ENCODE assay signal across 8 cellular contexts in the genomic region with DNA sequence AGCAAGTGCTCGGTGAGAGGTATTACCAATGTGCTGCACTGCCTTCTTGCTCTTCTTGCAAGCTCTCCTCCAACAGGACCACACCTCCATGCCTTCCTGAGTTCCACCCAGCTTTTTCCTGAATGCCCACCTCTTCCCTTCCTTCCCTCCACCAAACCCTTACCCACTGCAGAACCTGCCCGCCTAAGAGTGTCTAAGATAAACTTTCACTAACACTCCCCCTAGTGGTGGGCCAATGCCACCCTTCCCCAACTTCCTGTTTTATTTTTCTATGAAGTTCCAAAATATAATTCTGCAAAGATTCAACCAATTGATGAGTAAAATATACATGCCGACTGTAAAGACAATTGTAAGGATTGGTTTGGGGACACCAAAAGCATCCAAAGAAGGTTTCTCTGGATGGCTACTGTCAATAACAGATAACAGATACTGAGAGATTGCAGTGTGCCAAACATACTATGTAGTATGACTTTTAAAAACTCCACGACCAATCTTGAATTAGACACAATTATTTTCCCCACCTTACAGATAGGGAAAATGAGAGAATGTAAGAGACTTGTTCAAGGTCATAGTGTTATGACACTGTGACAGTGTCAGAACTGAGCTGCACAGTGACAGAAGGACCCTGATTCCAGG. TPM values are rescaled to one million over a fixed set of nuclear protein-coding genes. Genes with fewer than 3 reads are reported as not detected.
DNase-seq lines count a peak whose midpoint lies in the region; ATAC-seq and TF ChIP-seq lines count a peak whose summit lies in the region.

No MANE protein-coding gene starts in this region.

- H3K4me3 ChIP-seq in AG04449 (ENCODE audit: low read depth, low read length): no peak overlapping the region
- no peak overlapping the region for H3K4me3 ChIP-seq in SU-DHL-6 (ENCODE audit: insufficient read depth, low read length, poor library complexity, severe bottlenecking)

- H3K4me2 ChIP-seq in SU-DHL-6 (ENCODE audit: low read depth, low read length, poor library complexity, severe bottlenecking): no peak overlapping the region

- TF ChIP-seq RAD21 in Ishikawa (IDR thresholded peaks at IDR 0.05; ENCODE audit: low read depth): peak; percentile 81

- no peaks in the 10 kb centered on the region for H3K36me3 ChIP-seq in SU-DHL-6 (ENCODE audit: low read length)

- H2AFZ ChIP-seq in SU-DHL-6 (ENCODE audit: low read depth, low read length, severe bottlenecking): no peak overlapping the region

- no peaks in the 10 kb centered on the region for H3K9me3 ChIP-seq in SU-DHL-6 (ENCODE audit: insufficient read depth, low read length)

- POLR2A ChIA-PET in AG04449 (lab: Yijun Ruan, JAX): no interaction called here
- POLR2A ChIA-PET in activated naive CD8-positive, alpha-beta T cell treated with anti-CD3 and anti-CD28 coated beads, Interleukin-2, amount 10 ng/mL, durations not matched to agents 7 days and 5 days (lab: Charles Lee): no interaction called here

- H3K27ac Mint-ChIP-seq in activated naive CD8-positive, alpha-beta T cell treated with anti-CD3 and anti-CD28 coated beads, Interleukin-2, amount 10 ng/mL, durations not matched to agents 7 days and 5 days: no peak overlapping the region

- H3K4me1 Mint-ChIP-seq in activated naive CD8-positive, alpha-beta T cell treated with anti-CD3 and anti-CD28 coated beads, Interleukin-2, amount 10 ng/mL, durations not matched to agents 7 days and 5 days: peaks cover 4% of the 10 kb centered on the region

- TF ChIP-seq CTCF in AG04449 (IDR thresholded peaks at IDR 0.05; ENCODE audit: insufficient read depth, low read length, missing control alignments) (peak; percentile 67), SU-DHL-6 (IDR thresholded peaks at IDR 0.05; ENCODE audit: insufficient read depth, low read length, poor library complexity, severe bottlenecking) (peak; percentile 99)

- DNase-seq in AG04449 (ENCODE audit: low read depth, low spot score) (no peak), iPS DF 4.7 (ENCODE audit: extremely low read depth, low spot score) (peak; percentile 53)
- peak; percentile 42 for DNase-seq in activated naive CD8-positive, alpha-beta T cell treated with anti-CD3 and anti-CD28 coated beads, Interleukin-2, amount 10 ng/mL, durations not matched to agents 7 days and 5 days
- DNase-seq in stimulated activated CD4-positive, alpha-beta T cell treated with anti-CD3 and anti-CD28 coated beads, Interleukin-1b, Interleukin-23, amount 100 ng/mL, for 48 hours: peak; percentile 35

- H3K27me3 Mint-ChIP-seq in activated naive CD8-positive, alpha-beta T cell treated with anti-CD3 and anti-CD28 coated beads, Interleukin-2, amount 10 ng/mL, durations not matched to agents 7 days and 5 days: peaks cover 35% of the 10 kb centered on the region

- CTCF ChIA-PET in AG04449 (lab: Yijun Ruan, JAX): interaction anchor here (0.6 to 7.8 kb wide), 42 partner anchors 10 to 325 kb away, joined by 3 to 191 read pairs (median 4); no protein-coding TSS in a partner anchor

- H3K9me2 ChIP-seq in SU-DHL-6 (replicated peaks; ENCODE audit: insufficient read depth, low read length): no peaks in the 10 kb centered on the region

- H3K36me3 Mint-ChIP-seq in activated naive CD8-positive, alpha-beta T cell treated with anti-CD3 and anti-CD28 coated beads, Interleukin-2, amount 10 ng/mL, durations not matched to agents 7 days and 5 days: no peaks in the 10 kb centered on the region

- H3K9ac ChIP-seq in SU-DHL-6 (ENCODE audit: low read length): no peak overlapping the region

- H3F3A ChIP-seq in SU-DHL-6 (ENCODE audit: insufficient read depth): no peaks in the 10 kb centered on the region

- H3K79me2 ChIP-seq in SU-DHL-6 (ENCODE audit: insufficient read depth, low read length): no peaks in the 10 kb centered on the region

- H4K20me1 ChIP-seq in SU-DHL-6 (ENCODE audit: low read depth, low read length): no peaks in the 10 kb centered on the region

- no peaks in the 10 kb centered on the region for H3K9me3 Mint-ChIP-seq in activated naive CD8-positive, alpha-beta T cell treated with anti-CD3 and anti-CD28 coated beads, Interleukin-2, amount 10 ng/mL, durations not matched to agents 7 days and 5 days

- H3K27ac ChIP-seq in SU-DHL-6 (ENCODE audit: low read depth, low read length): no peak overlapping the region

- no peaks in the 10 kb centered on the region for H3K27me3 ChIP-seq in SU-DHL-6 (ENCODE audit: low read length)

- TF ChIP-seq EP300 in Ishikawa (IDR thresholded peaks at IDR 0.05; ENCODE audit: borderline replicate concordance): no peak

- no peak overlapping the region for H3K4me3 Mint-ChIP-seq in activated naive CD8-positive, alpha-beta T cell treated with anti-CD3 and anti-CD28 coated beads, Interleukin-2, amount 10 ng/mL, durations not matched to agents 7 days and 5 days

- ATAC-seq in GM18511 (IDR thresholded peaks at IDR 0.05; ENCODE audit: unreplicated experiment) (peak; percentile 74), GM18870 (IDR thresholded peaks at IDR 0.05; ENCODE audit: unreplicated experiment) (no peak)
- peak; percentile 78 for ATAC-seq in activated naive CD8-positive, alpha-beta T cell treated with anti-CD3 and anti-CD28 coated beads, Interleukin-2, amount 10 ng/mL, durations not matched to agents 7 days and 5 days (ENCODE audit: low read depth)

TF ChIP-seq in Ishikawa, 13 proteins besides CTCF, POLR2A, EP300 and RAD21:
- TF ChIP-seq FOXM1 (IDR thresholded peaks at IDR 0.05; ENCODE audit: borderline replicate concordance, low read depth) (no peak), TAF1 (IDR thresholded peaks at IDR 0.05; ENCODE audit: low read depth) (no peak), ZBTB7A (IDR thresholded peaks at IDR 0.05; ENCODE audit: low read depth) (no peak), EGR1 (IDR thresholded peaks at IDR 0.05) (no peak), TCF12 (IDR thresholded peaks at IDR 0.05; ENCODE audit: low read depth) (no peak), NFIC (IDR thresholded peaks at IDR 0.05) (no peak), CREB1 (IDR thresholded peaks at IDR 0.05; ENCODE audit: low read depth) (no peak), TEAD4 (IDR thresholded peaks at IDR 0.05) (no peak)
- TF ChIP-seq, protein P1, sequence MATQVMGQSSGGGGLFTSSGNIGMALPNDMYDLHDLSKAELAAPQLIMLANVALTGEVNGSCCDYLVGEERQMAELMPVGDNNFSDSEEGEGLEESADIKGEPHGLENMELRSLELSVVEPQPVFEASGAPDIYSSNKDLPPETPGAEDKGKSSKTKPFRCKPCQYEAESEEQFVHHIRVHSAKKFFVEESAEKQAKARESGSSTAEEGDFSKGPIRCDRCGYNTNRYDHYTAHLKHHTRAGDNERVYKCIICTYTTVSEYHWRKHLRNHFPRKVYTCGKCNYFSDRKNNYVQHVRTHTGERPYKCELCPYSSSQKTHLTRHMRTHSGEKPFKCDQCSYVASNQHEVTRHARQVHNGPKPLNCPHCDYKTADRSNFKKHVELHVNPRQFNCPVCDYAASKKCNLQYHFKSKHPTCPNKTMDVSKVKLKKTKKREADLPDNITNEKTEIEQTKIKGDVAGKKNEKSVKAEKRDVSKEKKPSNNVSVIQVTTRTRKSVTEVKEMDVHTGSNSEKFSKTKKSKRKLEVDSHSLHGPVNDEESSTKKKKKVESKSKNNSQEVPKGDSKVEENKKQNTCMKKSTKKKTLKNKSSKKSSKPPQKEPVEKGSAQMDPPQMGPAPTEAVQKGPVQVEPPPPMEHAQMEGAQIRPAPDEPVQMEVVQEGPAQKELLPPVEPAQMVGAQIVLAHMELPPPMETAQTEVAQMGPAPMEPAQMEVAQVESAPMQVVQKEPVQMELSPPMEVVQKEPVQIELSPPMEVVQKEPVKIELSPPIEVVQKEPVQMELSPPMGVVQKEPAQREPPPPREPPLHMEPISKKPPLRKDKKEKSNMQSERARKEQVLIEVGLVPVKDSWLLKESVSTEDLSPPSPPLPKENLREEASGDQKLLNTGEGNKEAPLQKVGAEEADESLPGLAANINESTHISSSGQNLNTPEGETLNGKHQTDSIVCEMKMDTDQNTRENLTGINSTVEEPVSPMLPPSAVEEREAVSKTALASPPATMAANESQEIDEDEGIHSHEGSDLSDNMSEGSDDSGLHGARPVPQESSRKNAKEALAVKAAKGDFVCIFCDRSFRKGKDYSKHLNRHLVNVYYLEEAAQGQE (IDR thresholded peaks at IDR 0.05; ENCODE audit: low read depth): no peak
- TF ChIP-seq, protein P2, sequence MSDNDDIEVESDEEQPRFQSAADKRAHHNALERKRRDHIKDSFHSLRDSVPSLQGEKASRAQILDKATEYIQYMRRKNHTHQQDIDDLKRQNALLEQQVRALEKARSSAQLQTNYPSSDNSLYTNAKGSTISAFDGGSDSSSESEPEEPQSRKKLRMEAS (IDR thresholded peaks at IDR 0.05): no peak

RNA-seq across cellular contexts. Expression of a gene that starts 38.6 kb away (rescaled TPM):
- total RNA-seq in activated naive CD8-positive, alpha-beta T cell treated with anti-CD3 and anti-CD28 coated beads, Interleukin-2, amount 10 ng/mL, durations not matched to agents 7 days and 5 days: 10 to 100 TPM; 76.8 to 83.3 TPM
